In the genomic region with DNA sequence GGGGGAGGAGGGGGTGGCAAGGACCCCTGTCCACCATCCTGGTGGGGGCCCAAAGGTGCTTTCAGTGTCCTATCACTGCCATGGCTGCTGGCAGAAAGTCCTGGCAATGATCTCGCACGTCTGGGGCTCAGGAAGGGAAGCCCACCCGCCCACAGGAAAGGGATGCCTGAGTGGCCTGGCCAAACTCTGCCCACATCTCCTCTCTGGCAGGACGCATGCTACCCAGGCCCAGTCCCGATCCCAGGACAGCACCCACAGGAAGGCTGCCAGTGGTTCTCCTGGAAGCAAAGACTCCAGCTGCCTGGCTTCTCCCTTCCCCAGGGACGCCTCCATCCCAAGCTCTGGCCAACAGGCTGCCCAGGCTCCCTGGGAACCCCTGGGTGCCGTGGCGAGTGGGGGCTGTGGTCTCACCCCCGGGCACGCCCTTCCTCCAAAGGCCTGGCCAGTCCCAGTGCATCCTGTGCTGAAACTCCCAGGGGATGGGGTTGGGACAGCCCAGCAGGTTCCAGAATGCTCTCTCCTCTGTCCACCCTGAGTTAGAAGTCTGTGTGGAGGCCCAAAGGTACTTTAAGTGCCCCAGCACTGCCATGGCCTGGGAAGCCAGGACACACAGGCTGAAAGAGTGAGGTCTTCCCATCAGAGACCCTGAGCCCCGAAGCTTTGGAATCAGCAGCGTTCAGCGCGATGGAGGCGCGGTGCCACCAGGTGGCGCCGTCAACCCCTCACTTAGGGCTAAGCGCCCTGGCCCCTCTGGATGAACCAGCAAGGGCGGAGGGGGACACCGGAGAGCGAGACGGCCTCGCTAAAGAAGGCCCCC, we compare ENCODE assay signal across 8 cellular contexts. TPM values are rescaled to one million over a fixed set of nuclear protein-coding genes. Genes with fewer than 3 reads are reported as not detected.
DNase-seq lines count a peak whose midpoint lies in the region; ATAC-seq and TF ChIP-seq lines count a peak whose summit lies in the region.

No MANE protein-coding gene starts in this region.

- H4K20me1 ChIP-seq in OCI-LY1 (ENCODE audit: insufficient read depth, low read length) = no peaks in the 10 kb centered on the region

- no peak overlapping the region for H3K27ac Mint-ChIP-seq in natural killer cell

- H3K27me3 ChIP-seq in OCI-LY1 (ENCODE audit: insufficient read depth, low read length) = no peaks in the 10 kb centered on the region; the same call in 1 of the 2 replicates

- peaks cover 0 to 9% of the 10 kb centered on the region in 2 donors for H3K27me3 Mint-ChIP-seq in natural killer cell (ENCODE audit: low read depth in 2 of 2)

- H3K9me3 Mint-ChIP-seq in natural killer cell = no peaks in the 10 kb centered on the region

- H3K4me1 Mint-ChIP-seq in natural killer cell = peaks cover 10 to 20% of the 10 kb centered on the region in 2 donors

- H3K36me3 ChIP-seq in OCI-LY1 (ENCODE audit: insufficient read depth, low read length) = no peaks in the 10 kb centered on the region

- no peak overlapping the region for H3K4me3 Mint-ChIP-seq in natural killer cell

- no peak overlapping the region; the same call in 1 of the 2 replicates for H3K4me2 ChIP-seq in OCI-LY1 (ENCODE audit: low read length)

- H2AFZ ChIP-seq in OCI-LY1 (ENCODE audit: low read length) = no peak overlapping the region

- H3K9ac ChIP-seq in OCI-LY1 (ENCODE audit: low read length) = no peak overlapping the region

- no peaks in the 10 kb centered on the region for H3K9me2 ChIP-seq in OCI-LY1 (ENCODE audit: low read depth, low read length)

- peak; percentile 63 for DNase-seq in EH (ENCODE audit: low read depth)
- DNase-seq in activated T-cell treated with anti-CD3 and anti-CD28 coated beads for 24 hours (ENCODE audit: low read depth) = peak; percentile 57
- DNase-seq in erythroblast (lab: John Stamatoyannopoulos, UW) = peak; percentile 67 to 84
- peak; percentile 66 for DNase-seq in natural killer cell
- DNase-seq in stimulated activated naive CD4-positive, alpha-beta T cell (lab: John Stamatoyannopoulos, UW) = peak in 5 of 6 experiments; percentile 21 to 67 (median 51)

- intact Hi-C loops in natural killer cell (cut with micrococcal nuclease) = loop anchor here (1.0 to 10.0 kb wide), 2 partner anchors 235 to 621 kb away; no protein-coding TSS in a partner anchor

- H3K79me2 ChIP-seq in OCI-LY1 (ENCODE audit: insufficient read depth, low read length) = no peaks in the 10 kb centered on the region

- TF ChIP-seq CTCF in OCI-LY1 (IDR thresholded peaks at IDR 0.05; ENCODE audit: low read length) = peak; percentile 93
- peak; percentile 91 for TF ChIP-seq CTCF in natural killer cell (IDR thresholded peaks at IDR 0.05)

- ATAC-seq in HG03159 (IDR thresholded peaks at IDR 0.05; ENCODE audit: unreplicated experiment) (peak; percentile 63), natural killer cell (peak; percentile 73 to 98 (median 95)), HG03571 (IDR thresholded peaks at IDR 0.05; ENCODE audit: unreplicated experiment) (no peak)

- no peaks in the 10 kb centered on the region for H3K36me3 Mint-ChIP-seq in natural killer cell

- H3K4me3 ChIP-seq in OCI-LY1 (ENCODE audit: low read depth, low read length, poor library complexity, severe bottlenecking) = no peak overlapping the region

- no peaks in the 10 kb centered on the region for H3F3A ChIP-seq in OCI-LY1 (ENCODE audit: insufficient read depth, low read length)

- H3K4me1 ChIP-seq in OCI-LY1 (ENCODE audit: insufficient read depth, low read length, severe bottlenecking) = no peaks in the 10 kb centered on the region

- H3K9me3 ChIP-seq in OCI-LY1 (ENCODE audit: low read length) = no peaks in the 10 kb centered on the region

- H3K27ac ChIP-seq in OCI-LY1 (ENCODE audit: low read depth, low read length, poor library complexity, severe bottlenecking) = no peak overlapping the region

- no peak for TF ChIP-seq POLR2A in erythroblast (IDR thresholded peaks at IDR 0.05; ENCODE audit: low read length)

RNA-seq across cellular contexts. Expression of gene TAF1B, which starts 29.8 kb away (rescaled TPM):
- total RNA-seq in natural killer cell = 10 to 100 TPM; 24.8 to 40.8 (median 26.8) TPM
